ENCODE assay signal across 1 cellular context in the genomic region with DNA sequence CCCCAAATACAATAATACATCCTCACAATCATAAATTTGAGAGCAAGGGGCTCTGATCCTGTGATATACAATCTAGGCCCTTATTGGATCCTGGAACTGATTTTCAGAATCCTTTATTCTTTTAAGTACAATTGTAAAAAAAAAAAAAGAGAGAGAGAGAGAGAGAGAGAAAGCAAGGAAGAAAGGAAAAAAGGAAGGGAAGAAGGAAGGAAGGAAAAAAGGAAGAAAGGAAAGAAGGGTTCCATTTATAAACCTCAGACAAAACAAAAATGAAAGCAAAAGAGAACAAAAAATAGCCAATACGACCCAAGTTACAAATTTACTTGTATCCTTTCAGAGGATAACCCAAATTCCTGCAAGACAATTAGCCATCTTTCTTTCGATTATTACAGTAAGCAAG.
TF ChIP-seq lines count a peak whose summit lies in the region.

No MANE protein-coding gene starts in this region.

TF ChIP-seq in H1, 55 proteins besides CTCF, POLR2A, EP300 and RAD21 (continued from another document):
- TF ChIP-seq, protein P1, sequence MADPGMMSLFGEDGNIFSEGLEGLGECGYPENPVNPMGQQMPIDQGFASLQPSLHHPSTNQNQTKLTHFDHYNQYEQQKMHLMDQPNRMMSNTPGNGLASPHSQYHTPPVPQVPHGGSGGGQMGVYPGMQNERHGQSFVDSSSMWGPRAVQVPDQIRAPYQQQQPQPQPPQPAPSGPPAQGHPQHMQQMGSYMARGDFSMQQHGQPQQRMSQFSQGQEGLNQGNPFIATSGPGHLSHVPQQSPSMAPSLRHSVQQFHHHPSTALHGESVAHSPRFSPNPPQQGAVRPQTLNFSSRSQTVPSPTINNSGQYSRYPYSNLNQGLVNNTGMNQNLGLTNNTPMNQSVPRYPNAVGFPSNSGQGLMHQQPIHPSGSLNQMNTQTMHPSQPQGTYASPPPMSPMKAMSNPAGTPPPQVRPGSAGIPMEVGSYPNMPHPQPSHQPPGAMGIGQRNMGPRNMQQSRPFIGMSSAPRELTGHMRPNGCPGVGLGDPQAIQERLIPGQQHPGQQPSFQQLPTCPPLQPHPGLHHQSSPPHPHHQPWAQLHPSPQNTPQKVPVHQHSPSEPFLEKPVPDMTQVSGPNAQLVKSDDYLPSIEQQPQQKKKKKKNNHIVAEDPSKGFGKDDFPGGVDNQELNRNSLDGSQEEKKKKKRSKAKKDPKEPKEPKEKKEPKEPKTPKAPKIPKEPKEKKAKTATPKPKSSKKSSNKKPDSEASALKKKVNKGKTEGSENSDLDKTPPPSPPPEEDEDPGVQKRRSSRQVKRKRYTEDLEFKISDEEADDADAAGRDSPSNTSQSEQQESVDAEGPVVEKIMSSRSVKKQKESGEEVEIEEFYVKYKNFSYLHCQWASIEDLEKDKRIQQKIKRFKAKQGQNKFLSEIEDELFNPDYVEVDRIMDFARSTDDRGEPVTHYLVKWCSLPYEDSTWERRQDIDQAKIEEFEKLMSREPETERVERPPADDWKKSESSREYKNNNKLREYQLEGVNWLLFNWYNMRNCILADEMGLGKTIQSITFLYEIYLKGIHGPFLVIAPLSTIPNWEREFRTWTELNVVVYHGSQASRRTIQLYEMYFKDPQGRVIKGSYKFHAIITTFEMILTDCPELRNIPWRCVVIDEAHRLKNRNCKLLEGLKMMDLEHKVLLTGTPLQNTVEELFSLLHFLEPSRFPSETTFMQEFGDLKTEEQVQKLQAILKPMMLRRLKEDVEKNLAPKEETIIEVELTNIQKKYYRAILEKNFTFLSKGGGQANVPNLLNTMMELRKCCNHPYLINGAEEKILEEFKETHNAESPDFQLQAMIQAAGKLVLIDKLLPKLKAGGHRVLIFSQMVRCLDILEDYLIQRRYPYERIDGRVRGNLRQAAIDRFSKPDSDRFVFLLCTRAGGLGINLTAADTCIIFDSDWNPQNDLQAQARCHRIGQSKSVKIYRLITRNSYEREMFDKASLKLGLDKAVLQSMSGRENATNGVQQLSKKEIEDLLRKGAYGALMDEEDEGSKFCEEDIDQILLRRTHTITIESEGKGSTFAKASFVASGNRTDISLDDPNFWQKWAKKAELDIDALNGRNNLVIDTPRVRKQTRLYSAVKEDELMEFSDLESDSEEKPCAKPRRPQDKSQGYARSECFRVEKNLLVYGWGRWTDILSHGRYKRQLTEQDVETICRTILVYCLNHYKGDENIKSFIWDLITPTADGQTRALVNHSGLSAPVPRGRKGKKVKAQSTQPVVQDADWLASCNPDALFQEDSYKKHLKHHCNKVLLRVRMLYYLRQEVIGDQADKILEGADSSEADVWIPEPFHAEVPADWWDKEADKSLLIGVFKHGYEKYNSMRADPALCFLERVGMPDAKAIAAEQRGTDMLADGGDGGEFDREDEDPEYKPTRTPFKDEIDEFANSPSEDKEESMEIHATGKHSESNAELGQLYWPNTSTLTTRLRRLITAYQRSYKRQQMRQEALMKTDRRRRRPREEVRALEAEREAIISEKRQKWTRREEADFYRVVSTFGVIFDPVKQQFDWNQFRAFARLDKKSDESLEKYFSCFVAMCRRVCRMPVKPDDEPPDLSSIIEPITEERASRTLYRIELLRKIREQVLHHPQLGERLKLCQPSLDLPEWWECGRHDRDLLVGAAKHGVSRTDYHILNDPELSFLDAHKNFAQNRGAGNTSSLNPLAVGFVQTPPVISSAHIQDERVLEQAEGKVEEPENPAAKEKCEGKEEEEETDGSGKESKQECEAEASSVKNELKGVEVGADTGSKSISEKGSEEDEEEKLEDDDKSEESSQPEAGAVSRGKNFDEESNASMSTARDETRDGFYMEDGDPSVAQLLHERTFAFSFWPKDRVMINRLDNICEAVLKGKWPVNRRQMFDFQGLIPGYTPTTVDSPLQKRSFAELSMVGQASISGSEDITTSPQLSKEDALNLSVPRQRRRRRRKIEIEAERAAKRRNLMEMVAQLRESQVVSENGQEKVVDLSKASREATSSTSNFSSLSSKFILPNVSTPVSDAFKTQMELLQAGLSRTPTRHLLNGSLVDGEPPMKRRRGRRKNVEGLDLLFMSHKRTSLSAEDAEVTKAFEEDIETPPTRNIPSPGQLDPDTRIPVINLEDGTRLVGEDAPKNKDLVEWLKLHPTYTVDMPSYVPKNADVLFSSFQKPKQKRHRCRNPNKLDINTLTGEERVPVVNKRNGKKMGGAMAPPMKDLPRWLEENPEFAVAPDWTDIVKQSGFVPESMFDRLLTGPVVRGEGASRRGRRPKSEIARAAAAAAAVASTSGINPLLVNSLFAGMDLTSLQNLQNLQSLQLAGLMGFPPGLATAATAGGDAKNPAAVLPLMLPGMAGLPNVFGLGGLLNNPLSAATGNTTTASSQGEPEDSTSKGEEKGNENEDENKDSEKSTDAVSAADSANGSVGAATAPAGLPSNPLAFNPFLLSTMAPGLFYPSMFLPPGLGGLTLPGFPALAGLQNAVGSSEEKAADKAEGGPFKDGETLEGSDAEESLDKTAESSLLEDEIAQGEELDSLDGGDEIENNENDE (IDR thresholded peaks at IDR 0.05; ENCODE audit: insufficient replicate concordance, low read length) = no peak
- TF ChIP-seq YY1 (IDR thresholded peaks at IDR 0.05; ENCODE audit: low read depth, low read length) (no peak), NRF1 (IDR thresholded peaks at IDR 0.05; ENCODE audit: low read depth, low read length) (no peak), EGR1 (IDR thresholded peaks at IDR 0.05; ENCODE audit: borderline replicate concordance, low read depth, low read length) (no peak), TEAD4 (IDR thresholded peaks at IDR 0.05; ENCODE audit: low read depth, low read length) (no peak), EZH2 (IDR thresholded peaks at IDR 0.05; ENCODE audit: low read depth, low read length, severe bottlenecking) (no peak), KDM5A (IDR thresholded peaks at IDR 0.05; ENCODE audit: low read length) (no peak)
